8 cellular contexts compared by ENCODE assay signal in the genomic region with DNA sequence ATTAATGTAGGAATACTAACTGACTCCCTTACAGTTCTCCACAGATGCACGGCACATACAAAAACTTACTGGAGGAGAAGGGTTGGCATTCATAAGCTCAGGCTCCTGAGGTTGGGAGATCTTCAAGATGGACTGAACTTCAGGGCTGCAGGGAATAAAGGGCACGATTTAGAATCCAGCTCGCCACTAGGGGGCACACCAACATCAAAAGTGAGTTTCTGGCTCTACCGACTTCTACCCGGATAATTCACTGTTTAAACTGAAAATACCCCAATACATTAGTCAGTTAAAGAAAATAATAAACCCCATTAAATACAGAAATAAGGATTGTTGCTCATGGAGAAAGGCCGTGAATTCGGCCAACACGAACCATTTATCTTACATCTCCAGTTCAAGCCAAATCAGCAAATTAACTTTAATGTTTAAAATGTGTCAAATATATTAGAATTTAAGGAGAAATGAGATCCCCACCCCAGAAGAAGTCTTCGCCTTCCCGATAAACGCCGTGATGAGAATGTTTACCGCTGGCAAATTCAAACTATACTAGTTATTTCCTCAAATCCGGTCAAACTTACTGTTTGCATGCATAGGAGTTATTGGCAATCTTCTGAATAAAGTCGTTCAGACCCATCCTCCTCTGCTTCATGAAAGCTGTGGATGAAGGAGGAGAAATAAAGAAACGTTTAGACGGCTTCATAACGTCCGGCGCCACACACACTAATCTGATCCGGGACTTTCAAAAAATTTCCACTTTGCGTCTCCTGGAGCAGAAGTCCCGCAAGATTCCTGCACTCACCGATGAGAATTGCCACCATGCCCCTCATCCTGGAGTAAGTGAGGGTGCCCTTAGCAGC.
DNase-seq lines count a peak whose midpoint lies in the region; ATAC-seq and TF ChIP-seq lines count a peak whose summit lies in the region.

No MANE protein-coding gene starts in this region.

- H3K36me3 ChIP-seq in BE2C, result peaks cover 36% of the 10 kb centered on the region
- H3K36me3 ChIP-seq in GM23248 (ENCODE audit: low read depth), result peaks cover 47% of the 10 kb centered on the region
- peaks cover 39% of the 10 kb centered on the region for H3K36me3 ChIP-seq in left ventricle myocardium inferior
- H3K36me3 ChIP-seq in upper lobe of left lung, result peaks cover 30 to 46% (median 39%) of the 10 kb centered on the region in 4 donors

- H3K9me3 Mint-ChIP-seq in progenitor cell of endocrine pancreas (ENCODE audit: low read depth), result no peaks in the 10 kb centered on the region

- H2AFZ ChIP-seq in GM23248, result peak overlapping the region; percentile 1; the same call in 1 of the 2 replicates

- WGBS in GM23248 (ENCODE audit: low coverage in 1 of 2, low lambda C conversion rate in 2 of 2, missing lambda C conversion rate in 2 of 2), 2 experiments, result 1 to 2% methylated on average over 24 of the region's 24 CpGs
- WGBS in upper lobe of left lung, 2 donors, result 0% methylated on average over 24 of the region's 24 CpGs

- DNase-seq in BE2C, result peak; percentile 86
- peak; percentile 86 for DNase-seq in GM23248
- DNase-seq in NCI-H1436 treated with DMSO at 0.1 percent for 48 hours (lab: John Stamatoyannopoulos, UW), result peak; percentile 38
- DNase-seq in T-helper 1 cell, result peak; percentile 64 to 88 (median 77)
- peak; percentile 54 for DNase-seq in amniotic stem cell (lab: John Stamatoyannopoulos, UW)
- peak; percentile 83 for DNase-seq in left ventricle myocardium inferior
- DNase-seq in progenitor cell of endocrine pancreas (ENCODE audit: low spot score, unreplicated experiment), result peak; percentile 72
- DNase-seq in upper lobe of left lung, result peak in 1 of 2 donors; percentile 83

- H3K27me3 Mint-ChIP-seq in progenitor cell of endocrine pancreas, result peaks cover 15% of the 10 kb centered on the region

- peaks cover 30% of the 10 kb centered on the region for H4K20me1 ChIP-seq in GM23248 (ENCODE audit: insufficient read depth)

- no peaks in the 10 kb centered on the region for H3K9me3 ChIP-seq in BE2C
- no peaks in the 10 kb centered on the region for H3K9me3 ChIP-seq in GM23248 (ENCODE audit: low read depth)
- no peaks in the 10 kb centered on the region for H3K9me3 ChIP-seq in left ventricle myocardium inferior (replicated peaks)
- H3K9me3 ChIP-seq in upper lobe of left lung, result no peaks in the 10 kb centered on the region

- H3K27me3 ChIP-seq in BE2C (no peaks in the 10 kb centered on the region), GM23248 (replicated peaks; ENCODE audit: insufficient read depth) (no peaks in the 10 kb centered on the region), left ventricle myocardium inferior (ENCODE audit: low read depth) (no peaks in the 10 kb centered on the region), upper lobe of left lung (no peaks in the 10 kb centered on the region)

- H3K27ac ChIP-seq in GM23248, result peak overlapping the region; percentile 92
- peak overlapping the region; percentile 99 for H3K27ac ChIP-seq in left ventricle myocardium inferior (replicated peaks)
- H3K27ac ChIP-seq in upper lobe of left lung, result peak overlapping the region; percentile 97 to 100 (median 99)

- H3K36me3 Mint-ChIP-seq in progenitor cell of endocrine pancreas (ENCODE audit: insufficient read depth), result peaks cover 25% of the 10 kb centered on the region

- H3K4me3 Mint-ChIP-seq in progenitor cell of endocrine pancreas (ENCODE audit: low read depth), result peak overlapping the region; percentile 89

- peaks cover 84% of the 10 kb centered on the region for H3F3A ChIP-seq in GM23248 (ENCODE audit: insufficient read depth)

- H3K4me1 ChIP-seq in BE2C (no peaks in the 10 kb centered on the region), GM23248 (ENCODE audit: insufficient read depth) (peaks cover 47% of the 10 kb centered on the region), left ventricle myocardium inferior (peaks cover 89% of the 10 kb centered on the region), upper lobe of left lung (peaks cover 22 to 45% (median 31%) of the 10 kb centered on the region in 4 donors)

- TF ChIP-seq CTCF in BE2C (IDR thresholded peaks at IDR 0.05; ENCODE audit: low read depth, low read length) (peak; percentile 86), left ventricle myocardium inferior (IDR thresholded peaks at IDR 0.05; ENCODE audit: borderline replicate concordance) (peak; percentile 87), progenitor cell of endocrine pancreas (IDR thresholded peaks at IDR 0.05; ENCODE audit: unreplicated experiment) (peak; percentile 93), upper lobe of left lung (IDR thresholded peaks at IDR 0.05) (peak; percentile 78 to 85 (median 82))

- peak in 1 of 4 donors; percentile 18 for TF ChIP-seq POLR2A in upper lobe of left lung (IDR thresholded peaks at IDR 0.05)

- H3K4me3 ChIP-seq in BE2C (ENCODE audit: low read depth, low read length) (peak overlapping the region; percentile 87), GM23248 (peak overlapping the region; percentile 99), left ventricle myocardium inferior (peak overlapping the region; percentile 86), upper lobe of left lung (peak overlapping the region; percentile 54 to 81 (median 74))

- peak overlapping the region; percentile 96 for H3K27ac Mint-ChIP-seq in progenitor cell of endocrine pancreas

- H3K79me2 ChIP-seq in GM23248 (ENCODE audit: insufficient read depth), result peaks cover 57% of the 10 kb centered on the region

- H3K4me1 Mint-ChIP-seq in progenitor cell of endocrine pancreas (ENCODE audit: low read depth), result peaks cover 19% of the 10 kb centered on the region

- no peaks in the 10 kb centered on the region for H3K9me2 ChIP-seq in GM23248 (ENCODE audit: insufficient read depth)

- TF ChIP-seq EP300 in upper lobe of left lung (IDR thresholded peaks at IDR 0.05), result no peak

- peak; percentile 58 to 81 for ATAC-seq in upper lobe of left lung (ENCODE audit: low FRiP score in 2 of 2)

- H3K9ac ChIP-seq in GM23248, result peak overlapping the region; percentile 99

- peak overlapping the region; percentile 99 for H3K4me2 ChIP-seq in GM23248 (ENCODE audit: unreplicated experiment)

- in situ Hi-C loops in GM23248 (cut with MboI), result no loop called here

- intact Hi-C loops in left ventricle myocardium inferior (cut with micrococcal nuclease), result loop anchor here (5.0 kb wide), 2 partner anchors 468 to 648 kb away; no protein-coding TSS in a partner anchor
